In genomic region chr4:45646885-45647598, GRCh38 we compare ENCODE assay signal across 25 cellular contexts.
"Had no signal": no experiment of that assay in that cellular context is flagged by ENCODE, and none has a peak within 500 bp of the region (broad histone marks: within the 10 kb centered on the region; RNA-seq: fewer than 3 reads in every experiment).

No MANE protein-coding gene starts in this region.

- FAIRE-seq: TTC549 had no signal

- H3K27ac Mint-ChIP-seq: activated CD4-positive, alpha-beta memory T cell treated with anti-CD3 and anti-CD28 coated beads for 36 hours; activated CD4-positive, alpha-beta T cell treated with anti-CD3 and anti-CD28 coated beads, Interleukin-2, amount 10 ng/mL, durations not matched to agents 24 days and 14 days; activated naive CD4-positive, alpha-beta T cell treated with anti-CD3 and anti-CD28 coated beads, Interleukin-2, amount 10 ng/mL, durations not matched to agents 7 days and 5 days; activated naive CD8-positive, alpha-beta T cell treated with anti-CD3 and anti-CD28 coated beads, Interleukin-2, amount 10 ng/mL, durations not matched to agents 7 days and 5 days; naive B cell; stimulated activated memory B cell treated with anti-CD40 and anti-IgM and Interleukin-4, amounts not matched to agents 10 μg/mL and 1 μg/mL and 100 μg/mL, for 72 hours; stimulated activated naive CD8-positive, alpha-beta T cell treated with anti-CD3 and anti-CD28 coated beads, Interleukin-15, amount 100 ng/mL, for 72 hours had no signal

- H3K36me3 Mint-ChIP-seq: activated CD4-positive, alpha-beta memory T cell treated with anti-CD3 and anti-CD28 coated beads for 36 hours; activated naive CD4-positive, alpha-beta T cell treated with anti-CD3 and anti-CD28 coated beads, Interleukin-2, amount 10 ng/mL, durations not matched to agents 7 days and 5 days; activated naive CD8-positive, alpha-beta T cell treated with anti-CD3 and anti-CD28 coated beads, Interleukin-2, amount 10 ng/mL, durations not matched to agents 7 days and 5 days; naive B cell; stimulated activated memory B cell treated with anti-CD40 and anti-IgM and Interleukin-4, amounts not matched to agents 10 μg/mL and 1 μg/mL and 100 μg/mL, for 72 hours had no signal

- H3K27me3 Mint-ChIP-seq: activated CD4-positive, alpha-beta memory T cell treated with anti-CD3 and anti-CD28 coated beads for 36 hours; activated CD4-positive, alpha-beta T cell treated with anti-CD3 and anti-CD28 coated beads, Interleukin-2, amount 10 ng/mL, durations not matched to agents 24 days and 14 days; activated naive CD4-positive, alpha-beta T cell treated with anti-CD3 and anti-CD28 coated beads, Interleukin-2, amount 10 ng/mL, durations not matched to agents 7 days and 5 days; activated naive CD8-positive, alpha-beta T cell treated with anti-CD3 and anti-CD28 coated beads, Interleukin-2, amount 10 ng/mL, durations not matched to agents 7 days and 5 days; naive B cell; stimulated activated memory B cell treated with anti-CD40 and anti-IgM and Interleukin-4, amounts not matched to agents 10 μg/mL and 1 μg/mL and 100 μg/mL, for 72 hours; stimulated activated naive CD8-positive, alpha-beta T cell treated with anti-CD3 and anti-CD28 coated beads, Interleukin-15, amount 100 ng/mL, for 72 hours had no signal

- H3K4me1 Mint-ChIP-seq: activated CD4-positive, alpha-beta T cell treated with anti-CD3 and anti-CD28 coated beads, Interleukin-2, amount 10 ng/mL, durations not matched to agents 24 days and 14 days; activated naive CD4-positive, alpha-beta T cell treated with anti-CD3 and anti-CD28 coated beads, Interleukin-2, amount 10 ng/mL, durations not matched to agents 7 days and 5 days; activated naive CD8-positive, alpha-beta T cell treated with anti-CD3 and anti-CD28 coated beads, Interleukin-2, amount 10 ng/mL, durations not matched to agents 7 days and 5 days; naive B cell; stimulated activated memory B cell treated with anti-CD40 and anti-IgM and Interleukin-4, amounts not matched to agents 10 μg/mL and 1 μg/mL and 100 μg/mL, for 72 hours; stimulated activated naive CD8-positive, alpha-beta T cell treated with anti-CD3 and anti-CD28 coated beads, Interleukin-15, amount 100 ng/mL, for 72 hours had no signal

- H3K36me3 ChIP-seq: ascending aorta, brain microvascular endothelial cell, esophagus squamous epithelium, heart right ventricle, left ventricle myocardium inferior, thyroid gland had no signal

- H3K79me2 ChIP-seq: parathyroid adenoma had no signal

- H3K4me3 ChIP-seq: ascending aorta, esophagus squamous epithelium, heart right ventricle, left ventricle myocardium inferior, lung, thyroid gland had no signal

- H3K9ac ChIP-seq: parathyroid adenoma had no signal

- H3K9me3 Mint-ChIP-seq: activated CD4-positive, alpha-beta T cell treated with anti-CD3 and anti-CD28 coated beads, Interleukin-2, amount 10 ng/mL, durations not matched to agents 24 days and 14 days had no signal

- H3K9me3 ChIP-seq: ascending aorta, esophagus squamous epithelium, heart right ventricle, left ventricle myocardium inferior, thyroid gland had no signal

- H3K27ac ChIP-seq: ascending aorta, brain microvascular endothelial cell, esophagus squamous epithelium, heart right ventricle, left ventricle myocardium inferior, parathyroid adenoma, thyroid gland had no signal

- H3K27me3 ChIP-seq: ascending aorta, brain microvascular endothelial cell, esophagus squamous epithelium, heart right ventricle, thyroid gland had no signal

- DNase-seq: activated CD4-positive, alpha-beta memory T cell treated with anti-CD3 and anti-CD28 coated beads for 36 hours; activated CD4-positive, alpha-beta T cell treated with anti-CD3 and anti-CD28 coated beads, Interleukin-2, amount 10 ng/mL, durations not matched to agents 24 days and 14 days; activated CD4-positive, CD25-positive, alpha-beta regulatory T cell treated with anti-CD3 and anti-CD28 coated beads, Interleukin-2, amount 50 U/mL, for 72 hours; activated CD8-positive, alpha-beta memory T cell treated with anti-CD3 and anti-CD28 coated beads, Interleukin-2, amount 50 U/mL, for 4 hours; activated gamma-delta T cell; activated naive CD4-positive, alpha-beta T cell treated with anti-CD3 and anti-CD28 coated beads, Interleukin-2, amount 10 ng/mL, durations not matched to agents 7 days and 5 days; activated naive CD8-positive, alpha-beta T cell treated with anti-CD3 and anti-CD28 coated beads, Interleukin-2, amount 10 ng/mL, durations not matched to agents 7 days and 5 days; activated T-cell treated with anti-CD3 and anti-CD28 coated beads, Interleukin-2, amount 50 U/mL, for 1 hour; brain microvascular endothelial cell; esophagus squamous epithelium; foreskin melanocyte; heart right ventricle; left ventricle myocardium inferior; naive B cell; right cardiac atrium; stimulated activated CD4-positive, alpha-beta T cell treated with anti-CD3 and anti-CD28 coated beads, Interleukin-12 subunit alpha, Interleukin-12 subunit beta, amount 100 ng/mL, for 4 hours; stimulated activated CD4-positive, alpha-beta T cell treated with anti-CD3 and anti-CD28 coated beads, Interleukin-4, amount 100 ng/mL, for 24 hours; stimulated activated naive CD8-positive, alpha-beta T cell treated with anti-CD3 and anti-CD28 coated beads, Interleukin-15, amount 100 ng/mL, for 72 hours; substantia nigra; thyroid gland had no signal

- H3K4me3 Mint-ChIP-seq: activated CD4-positive, alpha-beta memory T cell treated with anti-CD3 and anti-CD28 coated beads for 36 hours; activated CD4-positive, alpha-beta T cell treated with anti-CD3 and anti-CD28 coated beads, Interleukin-2, amount 10 ng/mL, durations not matched to agents 24 days and 14 days; activated naive CD4-positive, alpha-beta T cell treated with anti-CD3 and anti-CD28 coated beads, Interleukin-2, amount 10 ng/mL, durations not matched to agents 7 days and 5 days; activated naive CD8-positive, alpha-beta T cell treated with anti-CD3 and anti-CD28 coated beads, Interleukin-2, amount 10 ng/mL, durations not matched to agents 7 days and 5 days; naive B cell; stimulated activated memory B cell treated with anti-CD40 and anti-IgM and Interleukin-4, amounts not matched to agents 10 μg/mL and 1 μg/mL and 100 μg/mL, for 72 hours; stimulated activated naive CD8-positive, alpha-beta T cell treated with anti-CD3 and anti-CD28 coated beads, Interleukin-15, amount 100 ng/mL, for 72 hours had no signal

- H3K4me1 ChIP-seq: ascending aorta, esophagus squamous epithelium, heart right ventricle, left ventricle myocardium inferior, parathyroid adenoma, thyroid gland had no signal

- H2AFZ ChIP-seq: parathyroid adenoma had no signal
